ENCODE assay signal across 8 cellular contexts in the genomic region with DNA sequence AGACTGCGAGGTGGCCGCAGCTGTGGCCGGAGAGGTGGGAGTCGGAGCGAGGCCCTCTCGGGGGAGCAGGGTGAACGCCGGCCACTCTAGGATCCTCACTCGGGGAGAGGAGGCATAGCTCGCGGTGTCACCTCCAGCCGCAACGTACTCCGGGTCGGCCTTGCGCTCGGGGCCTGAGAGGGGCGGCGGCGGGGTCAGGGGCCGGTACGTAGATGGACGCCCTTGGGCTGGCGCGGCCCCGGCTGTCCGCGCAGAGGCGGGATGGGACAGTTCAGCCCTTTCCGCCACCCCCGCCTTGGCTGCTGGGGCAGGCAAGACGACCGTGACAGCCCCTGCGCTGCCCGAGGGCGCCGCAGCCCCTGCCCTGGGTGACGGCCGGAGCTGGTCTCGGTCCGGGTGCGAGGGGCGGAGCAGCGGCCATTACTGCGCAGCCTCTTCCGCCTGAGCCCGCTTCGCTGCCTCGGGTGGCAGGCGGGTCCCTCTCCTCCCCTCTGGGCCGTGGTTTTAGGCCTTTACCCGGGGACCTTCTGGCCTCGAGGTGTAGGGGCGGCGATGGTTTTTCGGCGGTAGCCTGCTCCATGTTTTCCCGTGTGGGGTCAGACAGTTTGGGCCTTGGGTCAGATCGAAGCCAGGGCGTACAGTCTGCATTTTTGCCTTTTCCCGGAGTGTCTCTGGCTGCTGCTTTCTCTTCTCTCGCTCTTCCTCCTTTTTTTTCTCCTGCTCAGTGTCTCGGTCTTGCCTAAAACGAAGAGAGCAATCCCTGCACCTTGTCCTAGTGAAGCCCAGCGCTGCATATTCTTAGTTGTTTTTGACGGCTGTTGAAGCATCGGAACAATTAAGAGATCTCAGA.
A peak's percentile ranks its signal among the peaks of the same experiment; 100 is the strongest.
DNase-seq lines count a peak whose midpoint lies in the region; ATAC-seq lines count a peak whose summit lies in the region.

No MANE protein-coding gene starts in this region.

- DNase-seq in NCI-H2107 (lab: John Stamatoyannopoulos, UW) (peak; percentile 12), NCI-H2107 treated with DMSO at 0.1 percent for 48 hours (lab: John Stamatoyannopoulos, UW; ENCODE audit: unreplicated experiment) (no peak), NCI-H1105 treated with DMSO at 0.1 percent for 48 hours (lab: John Stamatoyannopoulos, UW) (peak; percentile 60), caudate nucleus (lab: John Stamatoyannopoulos, UW) (peak in 53 of 61 donors; percentile 6 to 88 (median 62)), kidney tubule cell (ENCODE audit: low spot score) (peak; percentile 70)
- DNase-seq in activated CD4-positive, CD25-positive, alpha-beta regulatory T cell (lab: John Stamatoyannopoulos, UW) = peak; percentile 13 to 26 (median 24)
- peak; percentile 35 to 43 for DNase-seq in stimulated activated CD4-positive, alpha-beta T cell treated with anti-CD3 and anti-CD28 coated beads, Interleukin-2, amount 100 ng/mL, for 48 hours

- peak overlapping the region; percentile 97 for H3K27ac ChIP-seq in caudate nucleus (ENCODE audit: low read depth, low read length)

- peak; percentile 75 for ATAC-seq in HG02678 (IDR thresholded peaks at IDR 0.05; ENCODE audit: unreplicated experiment)
